Comparison of ENCODE assay signal across 7 cellular contexts in genomic region chr17:40107266-40107980, GRCh38. TPM values are rescaled to one million over a fixed set of nuclear protein-coding genes. Genes with fewer than 3 reads are reported as not detected.
DNase-seq lines count a peak whose midpoint lies in the region; ATAC-seq and TF ChIP-seq lines count a peak whose summit lies in the region.

No MANE protein-coding gene starts in this region.

- H3K27ac Mint-ChIP-seq in activated naive CD8-positive, alpha-beta T cell treated with anti-CD3 and anti-CD28 coated beads for 36 hours = peak overlapping the region; percentile 88

- H3K4me2 ChIP-seq in Karpas-422 (ENCODE audit: low read depth, low read length, poor library complexity, severe bottlenecking) = no peak overlapping the region

- H3K4me3 ChIP-seq in Karpas-422 (ENCODE audit: low read length) (no peak overlapping the region), left lung (no peak overlapping the region), WERI-Rb-1 (ENCODE audit: low read depth, low read length) (no peak overlapping the region)

- H3K4me3 Mint-ChIP-seq in activated naive CD8-positive, alpha-beta T cell treated with anti-CD3 and anti-CD28 coated beads for 36 hours = peak overlapping the region; percentile 42

- no peaks in the 10 kb centered on the region for H3K79me2 ChIP-seq in Karpas-422 (ENCODE audit: low read length)

- H3K27me3 Mint-ChIP-seq in activated naive CD8-positive, alpha-beta T cell treated with anti-CD3 and anti-CD28 coated beads for 36 hours = no peaks in the 10 kb centered on the region

- no peaks in the 10 kb centered on the region for H3K36me3 Mint-ChIP-seq in activated naive CD8-positive, alpha-beta T cell treated with anti-CD3 and anti-CD28 coated beads for 36 hours

- no peak for DNase-seq in Karpas-422
- DNase-seq in activated naive CD8-positive, alpha-beta T cell treated with anti-CD3 and anti-CD28 coated beads for 36 hours = no peak
- no peak for DNase-seq in left lung
- peak; percentile 78 for DNase-seq in superior temporal gyrus (ENCODE audit: extremely low spot score)
- no peak for DNase-seq in WERI-Rb-1
- DNase-seq in COLO829 (ENCODE audit: low spot score) = no peak
- no peak for DNase-seq in DMS153 (lab: John Stamatoyannopoulos, UW)

- H2AFZ ChIP-seq in Karpas-422 (ENCODE audit: low read length) = peak overlapping the region; percentile 82; the same call in 1 of the 2 replicates

- H3K9me3 ChIP-seq in Karpas-422 (ENCODE audit: low read length) = no peaks in the 10 kb centered on the region
- H3K9me3 ChIP-seq in left lung = no peaks in the 10 kb centered on the region
- H3K9me3 ChIP-seq in WERI-Rb-1 (ENCODE audit: severe bottlenecking) = no peaks in the 10 kb centered on the region

- H3K4me1 ChIP-seq in Karpas-422 (ENCODE audit: low read length) (peaks cover 35% of the 10 kb centered on the region), left lung (peaks cover 57 to 99% of the 10 kb centered on the region in 2 donors)

- H3K9me3 Mint-ChIP-seq in activated naive CD8-positive, alpha-beta T cell treated with anti-CD3 and anti-CD28 coated beads for 36 hours = no peaks in the 10 kb centered on the region

- no peaks in the 10 kb centered on the region for H3K9me2 ChIP-seq in Karpas-422 (replicated peaks; ENCODE audit: insufficient read depth, low read length)

- no peak for ATAC-seq in left lung

- no peak for TF ChIP-seq CTCF in left lung (IDR thresholded peaks at IDR 0.05)
- no peak for TF ChIP-seq CTCF in WERI-Rb-1 (IDR thresholded peaks at IDR 0.05; ENCODE audit: low read depth, low read length)

- no peak overlapping the region for H3K9ac ChIP-seq in Karpas-422 (ENCODE audit: low read length)

- H3K36me3 ChIP-seq in Karpas-422 (ENCODE audit: insufficient read depth, low read length) (no peaks in the 10 kb centered on the region), left lung (no peaks in the 10 kb centered on the region), WERI-Rb-1 (no peaks in the 10 kb centered on the region)

- H3K27me3 ChIP-seq in Karpas-422 (ENCODE audit: low read length) (no peaks in the 10 kb centered on the region), left lung (no peaks in the 10 kb centered on the region), WERI-Rb-1 (ENCODE audit: insufficient read depth, low read depth, severe bottlenecking) (no peaks in the 10 kb centered on the region)

- H3K4me1 Mint-ChIP-seq in activated naive CD8-positive, alpha-beta T cell treated with anti-CD3 and anti-CD28 coated beads for 36 hours = peaks cover 84% of the 10 kb centered on the region

- no peaks in the 10 kb centered on the region for H4K20me1 ChIP-seq in Karpas-422 (ENCODE audit: insufficient read depth, low read depth, low read length)

- intact Hi-C loops in left lung (cut with DNase I) = no loop called here

- H3K27ac ChIP-seq in Karpas-422 (ENCODE audit: low read length) (no peak overlapping the region), left lung (peak overlapping the region; percentile 92), WERI-Rb-1 (no peak overlapping the region)

RNA-seq across cellular contexts. Expression of gene NR1D1, which starts 7.0 kb away (rescaled TPM):
- 0.65 and 0.67 TPM in 2 replicates for total RNA-seq in Karpas-422 (2014; rRNA removed; shearing (Covaris generic); ENCODE audit: low replicate concordance)
- 1 to 10 TPM; 4.8 to 5.8 TPM for total RNA-seq in activated naive CD8-positive, alpha-beta T cell treated with anti-CD3 and anti-CD28 coated beads for 36 hours
- total RNA-seq in left lung = 10 to 100 TPM in 1 of 2 donors, 1 to 10 TPM in 1; 6.5 to 11.4 TPM

RNA-seq across cellular contexts. Expression of gene MSL1, which starts 14.3 kb away (rescaled TPM):
- 48.6 and 53.2 TPM in 2 replicates for total RNA-seq in Karpas-422 (2014; rRNA removed; shearing (Covaris generic); ENCODE audit: low replicate concordance)
- 10 to 100 TPM; 62.7 to 66.7 TPM for total RNA-seq in activated naive CD8-positive, alpha-beta T cell treated with anti-CD3 and anti-CD28 coated beads for 36 hours
- total RNA-seq in left lung = 100 to 1,000 TPM in 1 of 2 donors, 10 to 100 TPM in 1; 84.1 to 112 TPM

RNA-seq across cellular contexts. Expression of gene CASC3, which starts 32.9 kb away (rescaled TPM):
- total RNA-seq in Karpas-422 (2014; rRNA removed; shearing (Covaris generic); ENCODE audit: low replicate concordance) = 37.4 and 74.5 TPM in 2 replicates
- total RNA-seq in activated naive CD8-positive, alpha-beta T cell treated with anti-CD3 and anti-CD28 coated beads for 36 hours = 10 to 100 TPM; 74.5 to 77.0 TPM
- 10 to 100 TPM; 63.4 to 98.8 TPM for total RNA-seq in left lung

RNA-seq across cellular contexts. Expression of gene THRA, which starts 44.7 kb away (rescaled TPM):
- total RNA-seq in Karpas-422 (2014; rRNA removed; shearing (Covaris generic); ENCODE audit: low replicate concordance) = 1.7 and 2.5 TPM in 2 replicates
- 10 to 100 TPM; 11.4 to 12.1 TPM for total RNA-seq in activated naive CD8-positive, alpha-beta T cell treated with anti-CD3 and anti-CD28 coated beads for 36 hours
- 10 to 100 TPM; 37.9 to 45.2 TPM for total RNA-seq in left lung

RNA-seq across cellular contexts. Expression of gene MED24, which starts 53.2 kb away (rescaled TPM):
- total RNA-seq in Karpas-422 (2014; rRNA removed; shearing (Covaris generic); ENCODE audit: low replicate concordance) = 40.8 and 50.6 TPM in 2 replicates
- total RNA-seq in activated naive CD8-positive, alpha-beta T cell treated with anti-CD3 and anti-CD28 coated beads for 36 hours = 100 to 1,000 TPM; 103 to 107 TPM
- total RNA-seq in left lung = 10 to 100 TPM; 72.0 to 75.2 TPM

Comparison
In these comparisons a context has a peak if more than half of its experiments do, and no peak if none do; other contexts are left out.
1. H3K27ac ChIP-seq: peak in left lung (2 of 2); none in Karpas-422 (single experiment) and WERI-Rb-1 (single experiment).